16 cellular contexts compared by ENCODE assay signal in genomic region chr7:111727905-111728634, GRCh38.
"Had no signal": no experiment of that assay in that cellular context is flagged by ENCODE, and none has a peak within 500 bp of the region (broad histone marks: within the 10 kb centered on the region; RNA-seq: fewer than 3 reads in every experiment).

No MANE protein-coding gene starts in this region.

- H3K4me1 Mint-ChIP-seq: activated T-helper 17 cell treated with anti-CD3 and anti-CD28 coated beads, Interleukin-2, amount 50 U/mL, for 72 hours; nephron had no signal

- H3K27ac ChIP-seq: esophagus muscularis mucosa, SK-N-MC, tibial nerve, WERI-Rb-1 had no signal

- H3K4me1 ChIP-seq: esophagus muscularis mucosa, tibial nerve had no signal

- H3K27ac Mint-ChIP-seq: activated naive CD8-positive, alpha-beta T cell; activated T-helper 17 cell treated with anti-CD3 and anti-CD28 coated beads, Interleukin-2, amount 50 U/mL, for 72 hours; nephron had no signal

- DNase-seq: activated CD4-positive, alpha-beta T cell treated with anti-CD3 and anti-CD28 coated beads, Interleukin-2, amount 50 U/mL, for 1 hour; activated T-cell treated with anti-CD3 and anti-CD28 coated beads for 4 hours; amygdala; mesendoderm; stimulated activated CD4-positive, alpha-beta T cell treated with anti-CD3 and anti-CD28 coated beads, Interleukin-4, amount 100 ng/mL, for 24 hours; T-helper 1 cell; WERI-Rb-1 had no signal

- ATAC-seq: activated T-helper 17 cell treated with anti-CD3 and anti-CD28 coated beads, Interleukin-2, amount 50 U/mL, for 72 hours had no signal

- H3K9me3 ChIP-seq: esophagus muscularis mucosa, tibial nerve had no signal

- H3K4me3 ChIP-seq: esophagus muscularis mucosa, SK-N-MC, tibial nerve had no signal

- FAIRE-seq: bronchial epithelial cell, endometrium, islet of Langerhans had no signal

- H3K9me3 Mint-ChIP-seq: activated T-helper 17 cell treated with anti-CD3 and anti-CD28 coated beads, Interleukin-2, amount 50 U/mL, for 72 hours; nephron had no signal

- H3K27me3 Mint-ChIP-seq: activated T-helper 17 cell treated with anti-CD3 and anti-CD28 coated beads, Interleukin-2, amount 50 U/mL, for 72 hours had no signal

- H3K4me3 Mint-ChIP-seq: activated naive CD8-positive, alpha-beta T cell; activated T-helper 17 cell treated with anti-CD3 and anti-CD28 coated beads, Interleukin-2, amount 50 U/mL, for 72 hours; nephron had no signal

- H3K36me3 Mint-ChIP-seq: activated naive CD8-positive, alpha-beta T cell had no signal

- H3K27me3 ChIP-seq: esophagus muscularis mucosa, tibial nerve had no signal

- H3K36me3 ChIP-seq: WERI-Rb-1 had no signal
